In genomic region chr2:85996591-85996990, GRCh38 we compare ENCODE assay signal across 10 cellular contexts.
A peak's percentile ranks its signal among the peaks of the same experiment; 100 is the strongest.
DNase-seq lines count a peak whose midpoint lies in the region; ATAC-seq and TF ChIP-seq lines count a peak whose summit lies in the region.
"Had no signal": no experiment of that assay in that cellular context is flagged by ENCODE, and none has a peak within 500 bp of the region (broad histone marks: within the 10 kb centered on the region; RNA-seq: fewer than 3 reads in every experiment).

No MANE protein-coding gene starts in this region.

- H3K9me3 Mint-ChIP-seq in HFFc6 (no peaks in the 10 kb centered on the region), activated B cell treated with CpG ODN at 0.5 μM for 24 hours (no peaks in the 10 kb centered on the region)

- no peaks in the 10 kb centered on the region; the same call in 1 of the 2 replicates for H3K27me3 Mint-ChIP-seq in HFFc6 (ENCODE audit: insufficient read depth)
- no peaks in the 10 kb centered on the region for H3K27me3 Mint-ChIP-seq in activated B cell treated with CpG ODN at 0.5 μM for 24 hours

- no peaks in the 10 kb centered on the region for H3K36me3 ChIP-seq in skeletal muscle tissue (ENCODE audit: control insufficient read depth in 3 of 3, insufficient read depth in 3 of 3, low read length in 3 of 3)

- peak overlapping the region in 1 of 3 donors; percentile 2 for H3K4me3 ChIP-seq in skeletal muscle tissue (ENCODE audit: low read length in 3 of 3)

- peak overlapping the region; percentile 51 for H3K27ac ChIP-seq in skeletal muscle tissue (ENCODE audit: low read depth, low read length)

- H3K4me1 Mint-ChIP-seq in HFFc6 (ENCODE audit: low read depth), result peaks cover 61% of the 10 kb centered on the region
- H3K4me1 Mint-ChIP-seq in activated B cell treated with CpG ODN at 0.5 μM for 24 hours, result peaks cover 88% of the 10 kb centered on the region

- no peaks in the 10 kb centered on the region for H3K36me3 Mint-ChIP-seq in HFFc6 (ENCODE audit: low read depth)
- no peaks in the 10 kb centered on the region for H3K36me3 Mint-ChIP-seq in activated B cell treated with CpG ODN at 0.5 μM for 24 hours (ENCODE audit: low read depth)

- intact Hi-C loops in activated B cell treated with CpG ODN at 0.5 μM for 24 hours (cut with micrococcal nuclease), result loop anchor here (10.0 kb wide), 1 partner anchor 198 kb away; the partner anchor contains the start of genes IMMT and MRPL35
- intact Hi-C loops in left cardiac atrium (cut with DNase I), result no loop called here

- CTCF ChIA-PET in activated B cell treated with CpG ODN at 0.5 μM for 24 hours (lab: Charles Lee), result interaction anchor here (0.9 to 1.7 kb wide), 2 partner anchors 39 to 169 kb away, joined by 5 read pairs; no protein-coding TSS in a partner anchor

- no peaks in the 10 kb centered on the region for H3K27me3 ChIP-seq in skeletal muscle tissue (ENCODE audit: control insufficient read depth in 3 of 3, insufficient read depth in 3 of 3, low read length in 3 of 3)

- H3K4me3 Mint-ChIP-seq in HFFc6, result no peak overlapping the region
- no peak overlapping the region for H3K4me3 Mint-ChIP-seq in activated B cell treated with CpG ODN at 0.5 μM for 24 hours
- H3K4me3 Mint-ChIP-seq: activated T-cell treated with anti-CD3 and anti-CD28 coated beads, Interleukin-2, amount 50 U/mL, for 4 hours had no signal

- H3K27ac Mint-ChIP-seq in HFFc6 (peak overlapping the region; percentile 85), activated B cell treated with CpG ODN at 0.5 μM for 24 hours (peak overlapping the region; percentile 73)

- H3K4me1 ChIP-seq in skeletal muscle tissue (ENCODE audit: control insufficient read depth in 3 of 3, insufficient read depth in 3 of 3, low read length in 3 of 3), result peaks cover 49 to 59% (median 58%) of the 10 kb centered on the region in 3 donors

- POLR2A ChIA-PET in activated B cell treated with CpG ODN at 0.5 μM for 24 hours (lab: Charles Lee), result interaction anchor here (0.7 to 5.0 kb wide), 5 partner anchors 20 to 109 kb away, joined by 4 to 38 read pairs (median 16); partner anchors contain the start of gene ST3GAL5

- TF ChIP-seq CTCF in HFFc6 (IDR thresholded peaks at IDR 0.05) (no peak), activated B cell treated with CpG ODN at 0.5 μM for 24 hours (IDR thresholded peaks at IDR 0.05) (no peak)

- ATAC-seq in activated B cell treated with CpG ODN at 0.5 μM for 24 hours (ENCODE audit: low read depth) (no peak), left cardiac atrium (peak; percentile 6 to 10), HG03095 (IDR thresholded peaks at IDR 0.05; ENCODE audit: unreplicated experiment) (no peak)
- ATAC-seq: activated T-cell treated with anti-CD3 and anti-CD28 coated beads, Interleukin-2, amount 50 U/mL, for 4 hours had no signal

- H3K9ac ChIP-seq in skeletal muscle tissue (ENCODE audit: low read depth in 1 of 3, low read length in 3 of 3), result peak overlapping the region in 2 of 3 donors; percentile 34 to 50

- DNase-seq in HFFc6 (no peak), activated B cell treated with CpG ODN at 0.5 μM for 24 hours (no peak), left cardiac atrium (peak; percentile 37), putamen (ENCODE audit: low spot score) (no peak), NCI-H2029 (lab: John Stamatoyannopoulos, UW) (no peak)
- DNase-seq in stimulated activated CD8-positive, alpha-beta memory T cell treated with anti-CD3 and anti-CD28 coated beads, Interleukin-4, amount 100 ng/mL, for 48 hours, result no peak
- DNase-seq: activated T-cell treated with anti-CD3 and anti-CD28 coated beads, Interleukin-2, amount 50 U/mL, for 4 hours; NCI-H1105 had no signal

- no peaks in the 10 kb centered on the region for H3K9me3 ChIP-seq in skeletal muscle tissue (ENCODE audit: control insufficient read depth in 3 of 3, low read length in 3 of 3)

Comparison
In these comparisons a context has a peak if more than half of its experiments do, and no peak if none do; other contexts are left out.
1. ATAC-seq: peak in left cardiac atrium (2 of 2); none in activated B cell treated with CpG ODN at 0.5 μM for 24 hours (single experiment) and HG03095 (single experiment).